25 cellular contexts compared by ENCODE assay signal in genomic region chr7:95901006-95901405, GRCh38.
"Had no signal": no experiment of that assay in that cellular context is flagged by ENCODE, and none has a peak within 500 bp of the region (broad histone marks: within the 10 kb centered on the region; RNA-seq: fewer than 3 reads in every experiment).

No MANE protein-coding gene starts in this region.

- H3K4me3 ChIP-seq: breast epithelium, gastrocnemius medialis, left ventricle myocardium inferior, right lobe of liver, testis, uterus had no signal

- ATAC-seq: activated naive CD8-positive, alpha-beta T cell treated with anti-CD3 and anti-CD28 coated beads, Interleukin-2, amount 50 U/mL, for 24 hours; activated T-cell treated with anti-CD3 and anti-CD28 coated beads, Interleukin-2, amount 50 U/mL, for 4 hours; activated T-helper 17 cell treated with anti-CD3 and anti-CD28 coated beads, Interleukin-2, amount 50 U/mL, for 72 hours; gastrocnemius medialis; right lobe of liver; stimulated activated naive CD8-positive, alpha-beta T cell treated with anti-CD3 and anti-CD28 coated beads, Interleukin-15, Interleukin-2, amounts not matched to agents 100 U/mL and 50 U/mL, for 24 hours had no signal

- H3K36me3 ChIP-seq: breast epithelium, gastrocnemius medialis, left ventricle myocardium inferior, neutrophil, right lobe of liver, uterus had no signal

- DNase-seq: activated CD4-positive, alpha-beta memory T cell treated with anti-CD3 and anti-CD28 coated beads for 36 hours; activated CD4-positive, alpha-beta T cell treated with anti-CD3 and anti-CD28 coated beads, Interleukin-2, amount 10 ng/mL, durations not matched to agents 24 days and 14 days; activated CD4-positive, CD25-positive, alpha-beta regulatory T cell treated with anti-CD3 and anti-CD28 coated beads, Interleukin-2, amount 50 U/mL, for 72 hours; activated CD8-positive, alpha-beta memory T cell treated with anti-CD3 and anti-CD28 coated beads, Interleukin-2, amount 50 U/mL, for 4 hours; activated gamma-delta T cell treated with Interleukin-2 at 50 U/mL for 16 hours; activated naive CD8-positive, alpha-beta T cell treated with anti-CD3 and anti-CD28 coated beads, Interleukin-2, amount 50 U/mL, for 24 hours; activated T-cell treated with anti-CD3 and anti-CD28 coated beads, Interleukin-2, amount 50 U/mL, for 4 hours; amygdala; central memory CD4-positive, alpha-beta T cell; effector CD8-positive, alpha-beta T cell; gastrocnemius medialis; glutamatergic neuron; left ventricle myocardium inferior; naive B cell; nephron progenitor cell; right lobe of liver; stimulated activated CD4-positive, alpha-beta T cell treated with anti-CD3 and anti-CD28 coated beads, Interleukin-2, amount 100 ng/mL, for 48 hours; stimulated activated naive CD8-positive, alpha-beta T cell treated with anti-CD3 and anti-CD28 coated beads, Interleukin-15, Interleukin-2, amounts not matched to agents 100 U/mL and 50 U/mL, for 24 hours; testis; trophoblast cell; uterus had no signal

- H3K9me3 ChIP-seq: breast epithelium, gastrocnemius medialis, left ventricle myocardium inferior, neutrophil, right lobe of liver, testis, uterus had no signal

- H3K4me1 ChIP-seq: gastrocnemius medialis, right lobe of liver, testis, uterus had no signal

- H3K27me3 ChIP-seq: breast epithelium, gastrocnemius medialis, right lobe of liver, testis, uterus had no signal

- H3K27ac ChIP-seq: breast epithelium, epithelial cell of prostate, gastrocnemius medialis, left ventricle myocardium inferior, neutrophil, right lobe of liver, testis, uterus had no signal
